9 cellular contexts compared by ENCODE assay signal in genomic region chr1:151720974-151721787, GRCh38. TPM values are rescaled to one million over a fixed set of nuclear protein-coding genes. Genes with fewer than 3 reads are reported as not detected.
A peak's percentile ranks its signal among the peaks of the same experiment; 100 is the strongest.
DNase-seq lines count a peak whose midpoint lies in the region; ATAC-seq, FAIRE-seq and TF ChIP-seq lines count a peak whose summit lies in the region.
"Had no signal": no experiment of that assay in that cellular context is flagged by ENCODE, and none has a peak within 500 bp of the region (broad histone marks: within the 10 kb centered on the region; RNA-seq: fewer than 3 reads in every experiment).

TSS of gene RIIAD1 (plus strand) at chr1:151721522. CDS start at chr1:151721537, 15 bp downstream.

- H3K27ac ChIP-seq in A549, result peak within 1 kb of the TSS in 1 of 2 experiments; percentile 21; a peak in 1 of 6 replicates

- H3K9me3 ChIP-seq in A549, result no peaks in the 10 kb centered on the region

- peaks cover 23% of the 10 kb centered on the region; the same call in 2 of the 3 replicates for H3K4me1 ChIP-seq in A549

- peak within 1 kb of the TSS; percentile 78 for H3K4me3 Mint-ChIP-seq in activated T-cell treated with anti-CD3 and anti-CD28 coated beads, Interleukin-2, amount 50 U/mL, for 4 hours
- peak within 1 kb of the TSS; percentile 77 for H3K4me3 Mint-ChIP-seq in osteocyte (ENCODE audit: unreplicated experiment)

- peaks cover 58% of the 10 kb centered on the region for H3K27me3 Mint-ChIP-seq in activated T-cell treated with anti-CD3 and anti-CD28 coated beads, Interleukin-2, amount 50 U/mL, for 4 hours (ENCODE audit: low read depth)
- peaks cover 62% of the 10 kb centered on the region for H3K27me3 Mint-ChIP-seq in osteocyte (ENCODE audit: unreplicated experiment)

- DNase-seq in A549 (ENCODE audit: low read depth in 1 of 2, low spot score in 1 of 2) (peak in 1 of 2 experiments; percentile 62), NB4 (ENCODE audit: low read depth) (peak; percentile 12), frontal cortex (ENCODE audit: low spot score in 2 of 2) (peak; percentile 60 to 81), osteocyte (ENCODE audit: extremely low spot score, unreplicated experiment) (no peak)
- DNase-seq in activated T-cell treated with anti-CD3 and anti-CD28 coated beads, Interleukin-2, amount 50 U/mL, for 4 hours, result peak; percentile 25

- TF ChIP-seq EP300 in A549 (IDR thresholded peaks at IDR 0.05), result no peak

- CTCF ChIA-PET in A549 (lab: Yijun Ruan, JAX), result interaction anchor here (0.5 to 6.2 kb wide), 7 partner anchors 13 to 188 kb away, joined by 3 to 42 read pairs (median 6); no protein-coding TSS in a partner anchor

- 35% methylated on average over 19 of the region's 44 CpGs for WGBS in A549 (ENCODE audit: missing lambda C conversion rate)

- peak within 1 kb of the TSS; percentile 62 for H3K27ac Mint-ChIP-seq in osteocyte (ENCODE audit: unreplicated experiment)

- POLR2A ChIA-PET in A549 (lab: Yijun Ruan, JAX), result no interaction called here

- H3K4me2 ChIP-seq in A549, result peak within 1 kb of the TSS; percentile 69

- FAIRE-seq in A549 (lab: Jason Lieb, UNC) (no peak), frontal cortex (lab: Jason Lieb, UNC) (no peak)

- H3K36me3 Mint-ChIP-seq in activated T-cell treated with anti-CD3 and anti-CD28 coated beads, Interleukin-2, amount 50 U/mL, for 4 hours (ENCODE audit: insufficient read depth), result no peaks in the 10 kb centered on the region
- H3K36me3 Mint-ChIP-seq in osteocyte (ENCODE audit: unreplicated experiment), result peaks cover 2% of the 10 kb centered on the region

- TF ChIP-seq POLR2A in A549 (IDR thresholded peaks at IDR 0.05; ENCODE audit: low read length), result no peak
- TF ChIP-seq POLR2A in NB4 (IDR thresholded peaks at IDR 0.05; ENCODE audit: extremely low read depth, insufficient read length), result no peak

- no peaks in the 10 kb centered on the region for H3K9me3 Mint-ChIP-seq in activated T-cell treated with anti-CD3 and anti-CD28 coated beads, Interleukin-2, amount 50 U/mL, for 4 hours
- H3K9me3 Mint-ChIP-seq in osteocyte (ENCODE audit: unreplicated experiment), result no peaks in the 10 kb centered on the region

- TF ChIP-seq CTCF in A549 (IDR thresholded peaks at IDR 0.05) (peak; percentile 39), NB4 (IDR thresholded peaks at IDR 0.05; ENCODE audit: low read depth, low read length) (no peak), osteocyte (IDR thresholded peaks at IDR 0.05) (no peak)

- H3K4me1 Mint-ChIP-seq in activated T-cell treated with anti-CD3 and anti-CD28 coated beads, Interleukin-2, amount 50 U/mL, for 4 hours (ENCODE audit: low read depth), result peaks cover 29% of the 10 kb centered on the region
- H3K4me1 Mint-ChIP-seq in osteocyte (ENCODE audit: unreplicated experiment), result peaks cover 33% of the 10 kb centered on the region

- peak; percentile 23 to 24; a peak in 1 of 5 replicates for TF ChIP-seq RAD21 in A549 (conservative IDR thresholded peaks at IDR 0.05 in 1 of 2, IDR thresholded peaks at IDR 0.05 in 1 of 2)

- H3K4me3 ChIP-seq in A549, result peak within 1 kb of the TSS; percentile 42
- H3K4me3 ChIP-seq in NB4 (ENCODE audit: low read depth, low read length), result no peak within 1 kb of the TSS

- ATAC-seq in A549 (peak; percentile 82 to 85), GM18511 (IDR thresholded peaks at IDR 0.05; ENCODE audit: unreplicated experiment) (peak; percentile 62), HG02970 (IDR thresholded peaks at IDR 0.05; ENCODE audit: low FRiP score, unreplicated experiment) (no peak), GM19463 (IDR thresholded peaks at IDR 0.05; ENCODE audit: unreplicated experiment) (no peak)
- ATAC-seq in activated T-cell treated with anti-CD3 and anti-CD28 coated beads, Interleukin-2, amount 50 U/mL, for 4 hours, result peak; percentile 91 to 94

TF ChIP-seq in A549, 52 proteins besides CTCF, POLR2A, EP300 and RAD21:
- TF ChIP-seq HOXA7 (CRISPR knock-in tag; IDR thresholded peaks at IDR 0.05), result no peak
- TF ChIP-seq RNF2 (IDR thresholded peaks at IDR 0.05; ENCODE audit: borderline replicate concordance, low read depth), result no peak
- TF ChIP-seq TP53 (CRISPR knock-in tag; IDR thresholded peaks at IDR 0.05), result no peak
- TF ChIP-seq SMC3 (IDR thresholded peaks at IDR 0.05), result peak; percentile 42
- no peak for TF ChIP-seq NR3C1 (IDR thresholded peaks at IDR 0.05)

RNA-seq across cellular contexts. Expression of gene RIIAD1, which starts in this region (rescaled TPM):
- polyA plus RNA-seq in A549 (2011; rRNA removed), result not detected in 2 replicates
- not detected in 2 replicates for polyA plus RNA-seq in A549 (2012; cell fraction: cytosol; rRNA removed)
- polyA plus RNA-seq in A549 (2012; cell fraction: nucleus; rRNA removed), result 0.05 TPM in 1 of 2 replicates, not detected in the other
- polyA plus RNA-seq in A549 (2017; fragmentation: RNase III; extraction: RNeasy Plus Mini Kit Qiagen cat#74134 plus additional on column Dnase treatment), result not detected in 3 replicates
- polyA minus RNA-seq in A549 (2011; rRNA and poly(A)+ RNA removed), result not detected in 2 replicates
- total RNA-seq in activated T-cell treated with anti-CD3 and anti-CD28 coated beads, Interleukin-2, amount 50 U/mL, for 4 hours, result not detected
- total RNA-seq in frontal cortex, result 9.8 TPM
- total RNA-seq in osteocyte, result not detected in 2 replicates
- total RNA-seq: glomerular endothelial cell had no signal

Comparison
In these comparisons a context has a peak if more than half of its experiments do, and no peak if none do; other contexts are left out.
1. RNA of gene RIIAD1 (total RNA-seq): 9.8 TPM in frontal cortex (single experiment); not detected in activated T-cell treated with anti-CD3 and anti-CD28 coated beads, Interleukin-2, amount 50 U/mL, for 4 hours and not detected in osteocyte; every median in the first group is over 10 times any median in the second.
2. Peak in ATAC-seq, H3K4me3 ChIP-seq and H3K4me2 ChIP-seq in A549; RNA of the gene not detected or under 1 TPM.
3. Peak in DNase-seq and ATAC-seq in activated T-cell treated with anti-CD3 and anti-CD28 coated beads, Interleukin-2, amount 50 U/mL, for 4 hours; RNA of the gene not detected or under 1 TPM.